19 cellular contexts compared by ENCODE assay signal in genomic region chr7:33814958-33815735, GRCh38.
DNase-seq lines count a peak whose midpoint lies in the region; ATAC-seq and TF ChIP-seq lines count a peak whose summit lies in the region.
"Had no signal": no experiment of that assay in that cellular context is flagged by ENCODE, and none has a peak within 500 bp of the region (broad histone marks: within the 10 kb centered on the region; RNA-seq: fewer than 3 reads in every experiment).

No MANE protein-coding gene starts in this region.

- H3K27ac ChIP-seq in ACC112 (ENCODE audit: low read depth, low read length) (peak overlapping the region; percentile 65), PC-3 (ENCODE audit: low read length) (no peak overlapping the region), heart right ventricle (peak overlapping the region in 9 of 10 donors; percentile 1 to 66 (median 52)), psoas muscle (peak overlapping the region; percentile 46)
- H3K27ac ChIP-seq: upper lobe of left lung had no signal

- 42 to 50% methylated on average over 9 of the region's 9 CpGs for WGBS in heart right ventricle, 2 donors
- WGBS in psoas muscle, 3 donors = 46 to 50% (median 49%) methylated on average over 9 of the region's 9 CpGs

- intact Hi-C loops in PC-3 (cut with micrococcal nuclease) (no loop called here), heart right ventricle (cut with DNase I) (loop anchor here in 1 of 10 donors (5.0 kb wide), 1 partner anchor 53 kb away; no protein-coding TSS in a partner anchor), psoas muscle (cut with DNase I) (no loop called here)

- no TSS peak for BruUV-seq in PC-3 (replicated peaks; lab: Mats Ljungman, UMichigan)

- CTCF ChIA-PET in PC-3 (lab: Charles Lee) = no interaction called here
- CTCF ChIA-PET in activated naive CD4-positive, alpha-beta T cell treated with anti-CD3 and anti-CD28 coated beads, Interleukin-2, amount 10 ng/mL, durations not matched to agents 7 days and 5 days (lab: Charles Lee) = no interaction called here

- DNase-seq in PC-3 = no peak
- peak in 1 of 2 donors; percentile 16 for DNase-seq in heart right ventricle
- DNase-seq in psoas muscle = peak in 1 of 2 donors; percentile 56
- no peak for DNase-seq in NCI-H1694 (lab: John Stamatoyannopoulos, UW)
- DNase-seq in activated naive CD4-positive, alpha-beta T cell treated with anti-CD3 and anti-CD28 coated beads, Interleukin-2, amount 10 ng/mL, durations not matched to agents 7 days and 5 days = no peak
- DNase-seq in NCI-H187 treated with DMSO at 0.1 percent for 48 hours (lab: John Stamatoyannopoulos, UW) = no peak
- DNase-seq in NOMO-1 (lab: John Stamatoyannopoulos, UW; ENCODE audit: unreplicated experiment in 2 of 2) = no peak
- DNase-seq: effector memory CD8-positive, alpha-beta T cell; EL; HFFc6; left colon; NCI-H345; SHP77; stimulated activated CD4-positive, alpha-beta T cell treated with anti-CD3 and anti-CD28 coated beads, Interleukin-12 subunit alpha, Interleukin-12 subunit beta, amount 100 ng/mL, for 4 hours; T-helper 17 cell; upper lobe of left lung had no signal

- H3K27me3 ChIP-seq in ACC112 (ENCODE audit: insufficient read depth, low read length) = no peaks in the 10 kb centered on the region
- no peaks in the 10 kb centered on the region for H3K27me3 ChIP-seq in PC-3 (ENCODE audit: low read length)
- no peaks in the 10 kb centered on the region for H3K27me3 ChIP-seq in heart right ventricle
- no peaks in the 10 kb centered on the region for H3K27me3 ChIP-seq in psoas muscle (ENCODE audit: insufficient read depth in 3 of 3, low read length in 2 of 3)
- H3K27me3 ChIP-seq: upper lobe of left lung had no signal

- H3K9ac ChIP-seq in PC-3 (ENCODE audit: low read length) = 0 out of 2 replicates have a peak overlapping the region, but pooled peaks have one; percentile 10

- POLR2A ChIA-PET in PC-3 (lab: Charles Lee; ENCODE audit: unreplicated experiment) = no interaction called here

- peak overlapping the region; percentile 72 for H3K4me3 ChIP-seq in ACC112 (ENCODE audit: low read depth, low read length)
- H3K4me3 ChIP-seq in PC-3 (ENCODE audit: low read length) = peak overlapping the region; percentile 57
- peak overlapping the region in 8 of 10 donors; percentile 8 to 48 (median 36) for H3K4me3 ChIP-seq in heart right ventricle
- H3K4me3 ChIP-seq in psoas muscle = peak overlapping the region; percentile 45
- H3K4me3 ChIP-seq: upper lobe of left lung had no signal

- no peak overlapping the region for H3K27ac Mint-ChIP-seq in activated naive CD4-positive, alpha-beta T cell treated with anti-CD3 and anti-CD28 coated beads, Interleukin-2, amount 10 ng/mL, durations not matched to agents 7 days and 5 days
- H3K27ac Mint-ChIP-seq: HFFc6; stimulated activated effector memory CD8-positive, alpha-beta T cell treated with anti-CD3 and anti-CD28 coated beads, Interleukin-12 subunit alpha, Interleukin-12 subunit beta, amount 100 ng/mL, for 72 hours; T-helper 17 cell had no signal

- no peaks in the 10 kb centered on the region for H3F3A ChIP-seq in PC-3 (ENCODE audit: low read length, unreplicated experiment)

- no peak for ATAC-seq in PC-3
- ATAC-seq in heart right ventricle = peak in 6 of 8 donors; percentile 56 to 69 (median 64)
- ATAC-seq in psoas muscle = peak; percentile 27 to 79 (median 50)
- ATAC-seq: effector memory CD8-positive, alpha-beta T cell; left colon; T-helper 17 cell had no signal

- no peaks in the 10 kb centered on the region for H3K9me2 ChIP-seq in PC-3 (replicated peaks; ENCODE audit: low read length)

- TF ChIP-seq CTCF in PC-3 (conservative IDR thresholded peaks at IDR 0.05; ENCODE audit: low read depth, low read length) (no peak), heart right ventricle (IDR thresholded peaks at IDR 0.05) (no peak), psoas muscle (IDR thresholded peaks at IDR 0.05) (no peak)

- H3K27me3 Mint-ChIP-seq in activated naive CD4-positive, alpha-beta T cell treated with anti-CD3 and anti-CD28 coated beads, Interleukin-2, amount 10 ng/mL, durations not matched to agents 7 days and 5 days = peaks cover 4% of the 10 kb centered on the region
- H3K27me3 Mint-ChIP-seq: central memory CD8-positive, alpha-beta T cell; effector memory CD8-positive, alpha-beta T cell; T-helper 17 cell had no signal

- no peaks in the 10 kb centered on the region for H3K9me3 ChIP-seq in PC-3 (ENCODE audit: low read length)
- peaks cover 0 to 13% (median 4%) of the 10 kb centered on the region in 11 donors for H3K9me3 ChIP-seq in heart right ventricle
- H3K9me3 ChIP-seq in psoas muscle = peaks cover 6% of the 10 kb centered on the region

- H3K4me1 ChIP-seq in ACC112 (ENCODE audit: control insufficient read depth, insufficient read depth, low read length, unreplicated experiment) (peaks cover 14% of the 10 kb centered on the region), PC-3 (ENCODE audit: insufficient read depth, low read length) (no peaks in the 10 kb centered on the region), heart right ventricle (peaks cover 0 to 21% (median 6%) of the 10 kb centered on the region in 9 donors), psoas muscle (peaks cover 4% of the 10 kb centered on the region)
- H3K4me1 ChIP-seq: upper lobe of left lung had no signal

- H4K20me1 ChIP-seq in PC-3 (ENCODE audit: low read length) = no peaks in the 10 kb centered on the region

- peak overlapping the region; percentile 96 for H2AFZ ChIP-seq in ACC112 (ENCODE audit: low read length, unreplicated experiment)
- peak overlapping the region; percentile 66 for H2AFZ ChIP-seq in PC-3 (ENCODE audit: low read length)

- no peaks in the 10 kb centered on the region for H3K79me2 ChIP-seq in ACC112 (ENCODE audit: control insufficient read depth, insufficient read depth, low read length, unreplicated experiment)
- H3K79me2 ChIP-seq in PC-3 (ENCODE audit: low read length) = no peaks in the 10 kb centered on the region

- H3K36me3 ChIP-seq in ACC112 (ENCODE audit: insufficient read depth, low read length) (no peaks in the 10 kb centered on the region; the same call in 1 of the 2 replicates), PC-3 (ENCODE audit: low read depth, low read length) (no peaks in the 10 kb centered on the region), heart right ventricle (no peaks in the 10 kb centered on the region), psoas muscle (ENCODE audit: insufficient read depth in 1 of 2, low read depth in 1 of 2) (no peaks in the 10 kb centered on the region)
- H3K36me3 ChIP-seq: upper lobe of left lung had no signal

- H3K9me3 Mint-ChIP-seq in activated naive CD4-positive, alpha-beta T cell treated with anti-CD3 and anti-CD28 coated beads, Interleukin-2, amount 10 ng/mL, durations not matched to agents 7 days and 5 days = peaks cover 1% of the 10 kb centered on the region
- H3K9me3 Mint-ChIP-seq: central memory CD8-positive, alpha-beta T cell; effector memory CD8-positive, alpha-beta T cell; stimulated activated effector memory CD8-positive, alpha-beta T cell treated with anti-CD3 and anti-CD28 coated beads, Interleukin-12 subunit alpha, Interleukin-12 subunit beta, amount 100 ng/mL, for 72 hours had no signal

- no peak overlapping the region for H3K4me3 Mint-ChIP-seq in activated naive CD4-positive, alpha-beta T cell treated with anti-CD3 and anti-CD28 coated beads, Interleukin-2, amount 10 ng/mL, durations not matched to agents 7 days and 5 days
- H3K4me3 Mint-ChIP-seq: stimulated activated effector memory CD8-positive, alpha-beta T cell treated with anti-CD3 and anti-CD28 coated beads, Interleukin-12 subunit alpha, Interleukin-12 subunit beta, amount 100 ng/mL, for 72 hours; T-helper 17 cell had no signal

- H3K36me3 Mint-ChIP-seq in activated naive CD4-positive, alpha-beta T cell treated with anti-CD3 and anti-CD28 coated beads, Interleukin-2, amount 10 ng/mL, durations not matched to agents 7 days and 5 days = no peaks in the 10 kb centered on the region
- H3K36me3 Mint-ChIP-seq: stimulated activated effector memory CD8-positive, alpha-beta T cell treated with anti-CD3 and anti-CD28 coated beads, Interleukin-12 subunit alpha, Interleukin-12 subunit beta, amount 100 ng/mL, for 72 hours had no signal

- peaks cover 5% of the 10 kb centered on the region for H3K4me1 Mint-ChIP-seq in activated naive CD4-positive, alpha-beta T cell treated with anti-CD3 and anti-CD28 coated beads, Interleukin-2, amount 10 ng/mL, durations not matched to agents 7 days and 5 days
- H3K4me1 Mint-ChIP-seq: stimulated activated effector memory CD8-positive, alpha-beta T cell treated with anti-CD3 and anti-CD28 coated beads, Interleukin-12 subunit alpha, Interleukin-12 subunit beta, amount 100 ng/mL, for 72 hours; T-helper 17 cell had no signal

- peak overlapping the region; percentile 69 for H3K4me2 ChIP-seq in PC-3 (ENCODE audit: low read length)
